1 cellular context compared by ENCODE assay signal in the genomic region with DNA sequence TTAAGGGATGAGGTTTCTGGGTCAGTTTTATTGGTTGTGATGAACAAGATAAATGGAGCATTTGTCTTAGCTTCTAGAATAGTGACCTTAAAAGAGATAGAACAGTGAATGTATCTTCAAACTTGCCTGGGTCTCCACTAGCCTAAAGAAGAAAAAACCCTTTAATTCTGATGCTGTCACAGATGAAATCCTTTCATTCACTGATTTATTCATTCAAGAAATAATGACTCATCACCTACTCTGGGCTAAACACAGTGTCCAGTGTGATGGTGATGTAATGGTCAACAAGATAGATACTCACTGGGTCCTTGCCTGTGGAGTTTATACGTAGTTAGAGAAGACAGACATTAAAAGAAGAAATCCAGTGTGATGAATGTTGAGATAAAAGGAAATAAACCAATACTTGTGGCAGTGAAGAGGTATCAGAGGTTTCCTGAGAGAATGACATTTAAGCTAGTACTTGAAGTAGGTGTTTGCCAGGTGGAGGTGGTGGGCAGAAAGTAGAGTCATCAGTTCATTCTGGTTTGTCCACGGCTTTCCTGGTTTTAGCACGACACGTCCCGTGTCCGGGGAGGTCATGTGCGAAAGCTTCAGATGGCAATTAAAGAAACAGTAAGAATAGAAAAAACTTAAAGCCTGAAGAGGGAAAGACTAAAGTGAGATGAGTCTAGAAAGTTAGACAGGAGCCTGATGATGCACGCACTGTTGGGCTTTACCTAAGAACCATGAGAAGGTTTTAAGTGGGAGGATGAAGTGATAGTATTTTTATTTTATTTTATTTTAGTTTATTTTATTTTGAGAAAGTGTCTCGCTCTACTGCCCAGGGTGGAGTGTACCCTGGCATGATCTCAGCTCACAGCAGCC.
TF ChIP-seq lines count a peak whose summit lies in the region.

No MANE protein-coding gene starts in this region.

TF ChIP-seq in endothelial cell of umbilical vein, 7 proteins besides CTCF, POLR2A, EP300 and RAD21 (continued from another document):
- TF ChIP-seq, protein P1, sequence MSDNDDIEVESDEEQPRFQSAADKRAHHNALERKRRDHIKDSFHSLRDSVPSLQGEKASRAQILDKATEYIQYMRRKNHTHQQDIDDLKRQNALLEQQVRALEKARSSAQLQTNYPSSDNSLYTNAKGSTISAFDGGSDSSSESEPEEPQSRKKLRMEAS (IDR thresholded peaks at IDR 0.05; ENCODE audit: insufficient read depth, insufficient read length), result no peak
